Comparison of ENCODE assay signal across 1 cellular context in genomic region chr9:87674565-87675299, GRCh38.
A peak's percentile ranks its signal among the peaks of the same experiment; 100 is the strongest.
TF ChIP-seq lines count a peak whose summit lies in the region.

No MANE protein-coding gene starts in this region.

TF ChIP-seq in K562, 482 proteins besides CTCF, POLR2A, EP300 and RAD21 (continued from another document and continues in another):
- TF ChIP-seq, protein P1, sequence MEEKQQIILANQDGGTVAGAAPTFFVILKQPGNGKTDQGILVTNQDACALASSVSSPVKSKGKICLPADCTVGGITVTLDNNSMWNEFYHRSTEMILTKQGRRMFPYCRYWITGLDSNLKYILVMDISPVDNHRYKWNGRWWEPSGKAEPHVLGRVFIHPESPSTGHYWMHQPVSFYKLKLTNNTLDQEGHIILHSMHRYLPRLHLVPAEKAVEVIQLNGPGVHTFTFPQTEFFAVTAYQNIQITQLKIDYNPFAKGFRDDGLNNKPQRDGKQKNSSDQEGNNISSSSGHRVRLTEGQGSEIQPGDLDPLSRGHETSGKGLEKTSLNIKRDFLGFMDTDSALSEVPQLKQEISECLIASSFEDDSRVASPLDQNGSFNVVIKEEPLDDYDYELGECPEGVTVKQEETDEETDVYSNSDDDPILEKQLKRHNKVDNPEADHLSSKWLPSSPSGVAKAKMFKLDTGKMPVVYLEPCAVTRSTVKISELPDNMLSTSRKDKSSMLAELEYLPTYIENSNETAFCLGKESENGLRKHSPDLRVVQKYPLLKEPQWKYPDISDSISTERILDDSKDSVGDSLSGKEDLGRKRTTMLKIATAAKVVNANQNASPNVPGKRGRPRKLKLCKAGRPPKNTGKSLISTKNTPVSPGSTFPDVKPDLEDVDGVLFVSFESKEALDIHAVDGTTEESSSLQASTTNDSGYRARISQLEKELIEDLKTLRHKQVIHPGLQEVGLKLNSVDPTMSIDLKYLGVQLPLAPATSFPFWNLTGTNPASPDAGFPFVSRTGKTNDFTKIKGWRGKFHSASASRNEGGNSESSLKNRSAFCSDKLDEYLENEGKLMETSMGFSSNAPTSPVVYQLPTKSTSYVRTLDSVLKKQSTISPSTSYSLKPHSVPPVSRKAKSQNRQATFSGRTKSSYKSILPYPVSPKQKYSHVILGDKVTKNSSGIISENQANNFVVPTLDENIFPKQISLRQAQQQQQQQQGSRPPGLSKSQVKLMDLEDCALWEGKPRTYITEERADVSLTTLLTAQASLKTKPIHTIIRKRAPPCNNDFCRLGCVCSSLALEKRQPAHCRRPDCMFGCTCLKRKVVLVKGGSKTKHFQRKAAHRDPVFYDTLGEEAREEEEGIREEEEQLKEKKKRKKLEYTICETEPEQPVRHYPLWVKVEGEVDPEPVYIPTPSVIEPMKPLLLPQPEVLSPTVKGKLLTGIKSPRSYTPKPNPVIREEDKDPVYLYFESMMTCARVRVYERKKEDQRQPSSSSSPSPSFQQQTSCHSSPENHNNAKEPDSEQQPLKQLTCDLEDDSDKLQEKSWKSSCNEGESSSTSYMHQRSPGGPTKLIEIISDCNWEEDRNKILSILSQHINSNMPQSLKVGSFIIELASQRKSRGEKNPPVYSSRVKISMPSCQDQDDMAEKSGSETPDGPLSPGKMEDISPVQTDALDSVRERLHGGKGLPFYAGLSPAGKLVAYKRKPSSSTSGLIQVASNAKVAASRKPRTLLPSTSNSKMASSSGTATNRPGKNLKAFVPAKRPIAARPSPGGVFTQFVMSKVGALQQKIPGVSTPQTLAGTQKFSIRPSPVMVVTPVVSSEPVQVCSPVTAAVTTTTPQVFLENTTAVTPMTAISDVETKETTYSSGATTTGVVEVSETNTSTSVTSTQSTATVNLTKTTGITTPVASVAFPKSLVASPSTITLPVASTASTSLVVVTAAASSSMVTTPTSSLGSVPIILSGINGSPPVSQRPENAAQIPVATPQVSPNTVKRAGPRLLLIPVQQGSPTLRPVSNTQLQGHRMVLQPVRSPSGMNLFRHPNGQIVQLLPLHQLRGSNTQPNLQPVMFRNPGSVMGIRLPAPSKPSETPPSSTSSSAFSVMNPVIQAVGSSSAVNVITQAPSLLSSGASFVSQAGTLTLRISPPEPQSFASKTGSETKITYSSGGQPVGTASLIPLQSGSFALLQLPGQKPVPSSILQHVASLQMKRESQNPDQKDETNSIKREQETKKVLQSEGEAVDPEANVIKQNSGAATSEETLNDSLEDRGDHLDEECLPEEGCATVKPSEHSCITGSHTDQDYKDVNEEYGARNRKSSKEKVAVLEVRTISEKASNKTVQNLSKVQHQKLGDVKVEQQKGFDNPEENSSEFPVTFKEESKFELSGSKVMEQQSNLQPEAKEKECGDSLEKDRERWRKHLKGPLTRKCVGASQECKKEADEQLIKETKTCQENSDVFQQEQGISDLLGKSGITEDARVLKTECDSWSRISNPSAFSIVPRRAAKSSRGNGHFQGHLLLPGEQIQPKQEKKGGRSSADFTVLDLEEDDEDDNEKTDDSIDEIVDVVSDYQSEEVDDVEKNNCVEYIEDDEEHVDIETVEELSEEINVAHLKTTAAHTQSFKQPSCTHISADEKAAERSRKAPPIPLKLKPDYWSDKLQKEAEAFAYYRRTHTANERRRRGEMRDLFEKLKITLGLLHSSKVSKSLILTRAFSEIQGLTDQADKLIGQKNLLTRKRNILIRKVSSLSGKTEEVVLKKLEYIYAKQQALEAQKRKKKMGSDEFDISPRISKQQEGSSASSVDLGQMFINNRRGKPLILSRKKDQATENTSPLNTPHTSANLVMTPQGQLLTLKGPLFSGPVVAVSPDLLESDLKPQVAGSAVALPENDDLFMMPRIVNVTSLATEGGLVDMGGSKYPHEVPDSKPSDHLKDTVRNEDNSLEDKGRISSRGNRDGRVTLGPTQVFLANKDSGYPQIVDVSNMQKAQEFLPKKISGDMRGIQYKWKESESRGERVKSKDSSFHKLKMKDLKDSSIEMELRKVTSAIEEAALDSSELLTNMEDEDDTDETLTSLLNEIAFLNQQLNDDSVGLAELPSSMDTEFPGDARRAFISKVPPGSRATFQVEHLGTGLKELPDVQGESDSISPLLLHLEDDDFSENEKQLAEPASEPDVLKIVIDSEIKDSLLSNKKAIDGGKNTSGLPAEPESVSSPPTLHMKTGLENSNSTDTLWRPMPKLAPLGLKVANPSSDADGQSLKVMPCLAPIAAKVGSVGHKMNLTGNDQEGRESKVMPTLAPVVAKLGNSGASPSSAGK (IDR thresholded peaks at IDR 0.05) = no peak; the same call in 1 of the 2 replicates
- TF ChIP-seq ZNF785 (CRISPR knock-in tag; IDR thresholded peaks at IDR 0.05) (no peak), NCOR1 (IDR thresholded peaks at IDR 0.05) (peak; percentile 81), ETV1 (tag; conservative IDR thresholded peaks at IDR 0.05; ENCODE audit: low read depth) (no peak), RCOR1 (IDR thresholded peaks at IDR 0.05; ENCODE audit: borderline replicate concordance in 1 of 2, low read depth in 2 of 2, low read length in 2 of 2) (peak in 1 of 2 experiments; percentile 56; a peak in 1 of 4 replicates), VEZF1 (CRISPR knock-in tag; IDR thresholded peaks at IDR 0.05) (0 out of 2 replicates have a peak, but pooled peaks have one; percentile 17), E2F4 (CRISPR knock-in tag; IDR thresholded peaks at IDR 0.05; ENCODE audit: low read depth) (no peak), ZBTB11 (CRISPR knock-in tag; IDR thresholded peaks at IDR 0.05) (no peak), WHSC1 (IDR thresholded peaks at IDR 0.05; ENCODE audit: low read length) (no peak), JUND (IDR thresholded peaks at IDR 0.05; ENCODE audit: borderline replicate concordance, low read depth, low read length) (peak; percentile 45; the same call in 1 of the 2 replicates), JUND (tag; IDR thresholded peaks at IDR 0.05; ENCODE audit: borderline replicate concordance, low read depth, low read length) (no peak; the same call in 2 of the 3 replicates), BCL6 (CRISPR knock-in tag; IDR thresholded peaks at IDR 0.05) (no peak), ATF1 (CRISPR knock-in tag; IDR thresholded peaks at IDR 0.05) (no peak), ATF1 (tag; IDR thresholded peaks at IDR 0.05) (peak; percentile 50), POLR3A (IDR thresholded peaks at IDR 0.05; ENCODE audit: borderline replicate concordance, extremely low read depth, insufficient read depth, insufficient read length) (no peak), SRSF7 (optimal IDR thresholded peaks at IDR 0.05; ENCODE audit: low read depth, low read length) (no peak), EHMT2 (IDR thresholded peaks at IDR 0.05) (peak; percentile 66; the same call in 1 of the 2 replicates), TFAM (CRISPR knock-in tag; conservative IDR thresholded peaks at IDR 0.05) (no peak), HSF4 (CRISPR knock-in tag; IDR thresholded peaks at IDR 0.05; ENCODE audit: borderline replicate concordance) (no peak), ZFP30 (CRISPR knock-in tag; IDR thresholded peaks at IDR 0.05; ENCODE audit: borderline replicate concordance) (no peak), ZNF263 (CRISPR knock-in tag; IDR thresholded peaks at IDR 0.05; ENCODE audit: borderline replicate concordance) (peak; percentile 47; the same call in 1 of the 2 replicates), EZH2 (IDR thresholded peaks at IDR 0.05; ENCODE audit: borderline replicate concordance, low read depth, low read length) (no peak), PRPF4 (IDR thresholded peaks at IDR 0.05; ENCODE audit: insufficient read depth, low read depth, low read length, poor library complexity, severe bottlenecking) (no peak), DPF2 (IDR thresholded peaks at IDR 0.05) (peak; percentile 91), HNRNPUL1 (IDR thresholded peaks at IDR 0.05; ENCODE audit: low read length) (no peak), ZFP91 (CRISPR knock-in tag; IDR thresholded peaks at IDR 0.05) (no peak), FOXM1 (IDR thresholded peaks at IDR 0.05; ENCODE audit: low read depth) (peak; percentile 60; the same call in 1 of the 2 replicates), FOXM1 (CRISPR knock-in tag; IDR thresholded peaks at IDR 0.05; ENCODE audit: low read depth) (no peak), FOXP1 (CRISPR knock-in tag; IDR thresholded peaks at IDR 0.05) (no peak), PPARD (CRISPR knock-in tag; IDR thresholded peaks at IDR 0.05) (no peak), MYNN (IDR thresholded peaks at IDR 0.05) (peak; percentile 82), MYNN (CRISPR knock-in tag; IDR thresholded peaks at IDR 0.05) (no peak), CBFA2T2 (conservative IDR thresholded peaks at IDR 0.05) (peak; percentile 79), ZNF507 (tag; conservative IDR thresholded peaks at IDR 0.05) (no peak), HNRNPH1 (optimal IDR thresholded peaks at IDR 0.05; ENCODE audit: low read depth, low read length) (no peak)
- TF ChIP-seq, protein P2, sequence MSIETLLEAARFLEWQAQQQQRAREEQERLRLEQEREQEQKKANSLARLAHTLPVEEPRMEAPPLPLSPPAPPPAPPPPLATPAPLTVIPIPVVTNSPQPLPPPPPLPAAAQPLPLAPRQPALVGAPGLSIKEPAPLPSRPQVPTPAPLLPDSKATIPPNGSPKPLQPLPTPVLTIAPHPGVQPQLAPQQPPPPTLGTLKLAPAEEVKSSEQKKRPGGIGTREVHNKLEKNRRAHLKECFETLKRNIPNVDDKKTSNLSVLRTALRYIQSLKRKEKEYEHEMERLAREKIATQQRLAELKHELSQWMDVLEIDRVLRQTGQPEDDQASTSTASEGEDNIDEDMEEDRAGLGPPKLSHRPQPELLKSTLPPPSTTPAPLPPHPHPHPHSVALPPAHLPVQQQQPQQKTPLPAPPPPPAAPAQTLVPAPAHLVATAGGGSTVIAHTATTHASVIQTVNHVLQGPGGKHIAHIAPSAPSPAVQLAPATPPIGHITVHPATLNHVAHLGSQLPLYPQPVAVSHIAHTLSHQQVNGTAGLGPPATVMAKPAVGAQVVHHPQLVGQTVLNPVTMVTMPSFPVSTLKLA (conservative IDR thresholded peaks at IDR 0.05) = peak in 1 of 2 experiments; percentile 63; a peak in 3 of 4 replicates
